15 cellular contexts compared by ENCODE assay signal in genomic region chr15:63051701-63052066, GRCh38. TPM values are rescaled to one million over a fixed set of nuclear protein-coding genes. Genes with fewer than 3 reads are reported as not detected.
DNase-seq lines count a peak whose midpoint lies in the region; ATAC-seq and TF ChIP-seq lines count a peak whose summit lies in the region.
"Had no signal": no experiment of that assay in that cellular context is flagged by ENCODE, and none has a peak within 500 bp of the region (broad histone marks: within the 10 kb centered on the region; RNA-seq: fewer than 3 reads in every experiment).

No MANE protein-coding gene starts in this region.

- DNase-seq in ACHN (peak; percentile 12), SJSA1 (ENCODE audit: low read depth in 1 of 2, low spot score in 2 of 2) (no peak), hepatocyte (ENCODE audit: low spot score) (no peak), gastrocnemius medialis (no peak), globus pallidus (ENCODE audit: low spot score) (no peak), hippocampal formation (lab: John Stamatoyannopoulos, UW) (no peak)
- DNase-seq in NK-92 treated with Interleukin-12 subunit alpha and Interleukin-12 subunit beta, amount 100 ng/mL, for 24 hours (lab: John Stamatoyannopoulos, UW): no peak
- DNase-seq: activated CD8-positive, alpha-beta memory T cell treated with anti-CD3 and anti-CD28 coated beads, Interleukin-2, amount 50 U/mL, for 48 hours; AML-193; hypothalamus; midbrain; NCI-H1436 treated with DMSO at 0.1 percent for 48 hours; SIG-M5 had no signal

- H3K9me3 ChIP-seq in SJSA1 (replicated peaks) (no peaks in the 10 kb centered on the region), hepatocyte (ENCODE audit: low read depth) (no peaks in the 10 kb centered on the region), gastrocnemius medialis (no peaks in the 10 kb centered on the region)

- peak overlapping the region; percentile 78 for H3K27ac ChIP-seq in SJSA1
- H3K27ac ChIP-seq in hepatocyte: peak overlapping the region; percentile 94
- H3K27ac ChIP-seq in gastrocnemius medialis: peak overlapping the region; percentile 86 to 96 (median 91)

- TF ChIP-seq CTCF in hepatocyte (IDR thresholded peaks at IDR 0.05; ENCODE audit: poor library complexity): no peak
- no peak for TF ChIP-seq CTCF in gastrocnemius medialis (IDR thresholded peaks at IDR 0.05 in 4 of 5, conservative IDR thresholded peaks at IDR 0.05 in 1 of 5)

- no peaks in the 10 kb centered on the region for H3K27me3 ChIP-seq in SJSA1 (replicated peaks)
- H3K27me3 ChIP-seq in hepatocyte: no peaks in the 10 kb centered on the region
- no peaks in the 10 kb centered on the region for H3K27me3 ChIP-seq in gastrocnemius medialis

- H2AFZ ChIP-seq in hepatocyte: no peak overlapping the region

- no peaks in the 10 kb centered on the region for H4K20me1 ChIP-seq in hepatocyte (ENCODE audit: insufficient read depth, poor library complexity, severe bottlenecking)

- intact Hi-C loops in gastrocnemius medialis (cut with DNase I; ENCODE audit: low total_unique reads): no loop called here

- no peaks in the 10 kb centered on the region for H3K9me2 ChIP-seq in hepatocyte (replicated peaks; ENCODE audit: insufficient read depth)

- ATAC-seq in gastrocnemius medialis (no peak), GM18517 (IDR thresholded peaks at IDR 0.05; ENCODE audit: unreplicated experiment) (no peak)
- ATAC-seq: HCT116 had no signal

- peaks cover 81% of the 10 kb centered on the region for H3K79me2 ChIP-seq in hepatocyte

- peaks cover 98% of the 10 kb centered on the region for H3K36me3 ChIP-seq in SJSA1
- no peaks in the 10 kb centered on the region for H3K36me3 ChIP-seq in hepatocyte (replicated peaks; ENCODE audit: insufficient read depth, low read depth)
- H3K36me3 ChIP-seq in gastrocnemius medialis: no peaks in the 10 kb centered on the region

- H3K4me2 ChIP-seq in hepatocyte: peak overlapping the region; percentile 97

- H3K4me1 ChIP-seq in SJSA1 (replicated peaks) (peaks cover 93% of the 10 kb centered on the region), hepatocyte (ENCODE audit: insufficient read depth) (peaks cover 70% of the 10 kb centered on the region), gastrocnemius medialis (peaks cover 69 to 71% of the 10 kb centered on the region in 2 donors)

- TF ChIP-seq POLR2A in gastrocnemius medialis (IDR thresholded peaks at IDR 0.05): no peak

- H3K4me3 ChIP-seq in SJSA1 (no peak overlapping the region), hepatocyte (no peak overlapping the region), gastrocnemius medialis (peak overlapping the region in 2 of 4 donors; percentile 78 to 94)

- in situ Hi-C loops in ACHN (cut with HindIII; ENCODE audit: low pct_ligation_motif_present, low pct_unique_long_range_greater_than_20kb, low sequenced_read_pairs): no loop called here
- in situ Hi-C loops in gastrocnemius medialis (cut with MboI; ENCODE audit: low sequenced_read_pairs in 4 of 4): loop anchor here in 1 of 4 donors (5.0 kb wide), 1 partner anchor 36 kb away; no protein-coding TSS in a partner anchor

RNA-seq across cellular contexts. Expression of gene TPM1, which starts 9.1 kb away (rescaled TPM):
- 1,245 and 1,667 TPM in 2 replicates for total RNA-seq in SJSA1 (2014; rRNA removed; shearing (Covaris generic))
- total RNA-seq in hepatocyte (283 and 291 TPM in 2 replicates), gastrocnemius medialis (1,000 to 10,000 TPM in 1 of 4 donors, 100 to 1,000 TPM in 3; 656 to 1,383 (median 909) TPM)
- 353 and 477 TPM in 2 replicates for polyA plus RNA-seq in hepatocyte
